Comparison of ENCODE assay signal across 21 cellular contexts in the genomic region with DNA sequence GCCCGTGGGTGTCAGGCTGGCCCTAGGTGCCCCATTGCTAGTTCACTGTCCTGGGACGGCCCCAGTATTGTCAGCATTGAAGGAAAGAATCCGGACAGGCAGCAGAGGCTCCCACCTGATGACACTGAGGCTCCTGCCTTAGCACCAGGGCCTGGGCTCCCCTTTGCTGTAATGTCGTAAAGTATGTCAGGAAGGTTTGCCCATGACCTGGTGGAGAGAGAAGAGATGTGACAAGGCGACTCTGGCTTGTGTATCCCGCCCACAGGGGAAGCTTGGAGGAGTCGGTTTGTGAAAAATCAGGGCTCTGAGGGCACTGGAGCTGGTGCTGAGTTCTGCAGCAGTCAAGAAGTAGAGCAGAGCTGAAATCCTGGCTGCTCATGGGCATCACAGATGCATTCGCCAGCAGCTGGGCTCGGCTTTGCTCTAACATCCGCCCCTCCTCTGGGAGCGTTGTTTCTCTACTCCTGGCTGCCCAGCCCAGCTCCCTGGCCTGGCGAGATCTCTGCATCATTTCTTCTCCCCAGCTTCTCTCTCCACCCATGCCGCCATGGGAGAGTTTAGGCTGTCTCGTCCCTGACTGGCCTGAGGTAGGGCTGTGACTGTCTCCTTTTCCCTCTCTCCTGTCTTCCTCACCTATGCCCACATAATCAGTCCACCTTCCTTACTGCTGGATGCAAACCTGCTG.
A peak's percentile ranks its signal among the peaks of the same experiment; 100 is the strongest.
DNase-seq lines count a peak whose midpoint lies in the region; ATAC-seq and TF ChIP-seq lines count a peak whose summit lies in the region.
"Had no signal": no experiment of that assay in that cellular context is flagged by ENCODE, and none has a peak within 500 bp of the region (broad histone marks: within the 10 kb centered on the region; RNA-seq: fewer than 3 reads in every experiment).

No MANE protein-coding gene starts in this region.

- H3K4me1 ChIP-seq in skeletal muscle satellite cell (ENCODE audit: control insufficient read depth, insufficient read depth, low read length) (peaks cover 68% of the 10 kb centered on the region), psoas muscle (no peaks in the 10 kb centered on the region), prostate gland (replicated peaks) (no peaks in the 10 kb centered on the region)
- H3K4me1 ChIP-seq: A549 had no signal

- 53 to 64% methylated on average over 13 to 14 of the region's 14 CpGs for WGBS in lower leg skin, 2 donors
- WGBS in psoas muscle, 3 donors = 77% methylated on average over 14 of the region's 14 CpGs
- 93% methylated on average over 14 of the region's 14 CpGs for WGBS in prostate gland

- H3K4me2 ChIP-seq in skeletal muscle satellite cell (ENCODE audit: low read length) = peak overlapping the region; percentile 9
- H3K4me2 ChIP-seq: A549, GM23338, KMS-11 had no signal

- H3K4me1 Mint-ChIP-seq in activated CD8-positive, alpha-beta memory T cell treated with anti-CD3 and anti-CD28 coated beads, Interleukin-2, amount 10 ng/mL, durations not matched to agents 7 days and 5 days = peaks cover 28% of the 10 kb centered on the region

- no peaks in the 10 kb centered on the region for H3K27me3 Mint-ChIP-seq in activated CD8-positive, alpha-beta memory T cell treated with anti-CD3 and anti-CD28 coated beads, Interleukin-2, amount 10 ng/mL, durations not matched to agents 7 days and 5 days

- TF ChIP-seq CTCF in RWPE1 (conservative IDR thresholded peaks at IDR 0.05; ENCODE audit: low read depth) = no peak
- TF ChIP-seq CTCF in lower leg skin (IDR thresholded peaks at IDR 0.05) = no peak
- no peak for TF ChIP-seq CTCF in psoas muscle (IDR thresholded peaks at IDR 0.05)
- TF ChIP-seq CTCF in prostate gland (IDR thresholded peaks at IDR 0.05) = no peak

- no peaks in the 10 kb centered on the region for H3K36me3 Mint-ChIP-seq in activated CD8-positive, alpha-beta memory T cell treated with anti-CD3 and anti-CD28 coated beads, Interleukin-2, amount 10 ng/mL, durations not matched to agents 7 days and 5 days

- intact Hi-C loops in lower leg skin (cut with DNase I; ENCODE audit: low total_unique reads) (no loop called here), psoas muscle (cut with DNase I) (no loop called here), prostate gland (cut with DNase I) (loop anchor here (10.0 kb wide), 2 partner anchors 56 to 136 kb away; a partner anchor contains a TSS)

- no peaks in the 10 kb centered on the region for H3K9me3 ChIP-seq in skeletal muscle satellite cell (replicated peaks; ENCODE audit: low read length)
- H3K9me3 ChIP-seq in psoas muscle = no peaks in the 10 kb centered on the region
- H3K9me3 ChIP-seq in prostate gland = no peaks in the 10 kb centered on the region
- H3K9me3 ChIP-seq: A549; BLaER1 treated with 17β-estradiol and CSF1 and Interleukin-3, amounts not matched to agents 10 nM and 100 nM; MG63 had no signal

- CTCF ChIA-PET in activated CD8-positive, alpha-beta memory T cell treated with anti-CD3 and anti-CD28 coated beads, Interleukin-2, amount 10 ng/mL, durations not matched to agents 7 days and 5 days (lab: Charles Lee) = interaction anchor here (0.9 to 4.5 kb wide), 4 partner anchors 8 to 161 kb away, joined by 3 to 23 read pairs (median 4); no protein-coding TSS in a partner anchor
- CTCF ChIA-PET in RWPE1 (lab: Yijun Ruan, JAX) = interaction anchor here (0.6 to 2.0 kb wide), 2 partner anchors 10 to 139 kb away, joined by 4 to 11 read pairs; a partner anchor contains a TSS

- no peak for ATAC-seq in activated CD8-positive, alpha-beta memory T cell treated with anti-CD3 and anti-CD28 coated beads, Interleukin-2, amount 10 ng/mL, durations not matched to agents 7 days and 5 days
- no peak for ATAC-seq in psoas muscle
- ATAC-seq: A549, GM12878, GM23338, Panc1 had no signal

- H3K27ac ChIP-seq in RWPE1 = peak overlapping the region; percentile 11; the same call in 1 of the 2 replicates
- H3K27ac ChIP-seq in psoas muscle = no peak overlapping the region
- H3K27ac ChIP-seq in prostate gland = no peak overlapping the region
- H3K27ac ChIP-seq: A549; BLaER1 treated with 17β-estradiol and CSF1 and Interleukin-3, amounts not matched to agents 10 nM and 100 nM; KMS-11 had no signal

- no peak overlapping the region for H3K27ac Mint-ChIP-seq in activated CD8-positive, alpha-beta memory T cell treated with anti-CD3 and anti-CD28 coated beads, Interleukin-2, amount 10 ng/mL, durations not matched to agents 7 days and 5 days
- H3K27ac Mint-ChIP-seq: GM23338 had no signal

- POLR2A ChIA-PET in RWPE1 (lab: Yijun Ruan, JAX; ENCODE audit: low non-redundant PET) = no interaction called here

- DNase-seq in activated CD8-positive, alpha-beta memory T cell treated with anti-CD3 and anti-CD28 coated beads, Interleukin-2, amount 10 ng/mL, durations not matched to agents 7 days and 5 days = peak; percentile 31
- DNase-seq in activated CD8-positive, alpha-beta memory T cell treated with anti-CD3 and anti-CD28 coated beads, Interleukin-2, amount 50 U/mL, for 48 hours = no peak
- DNase-seq in RWPE1 (ENCODE audit: low spot score) (no peak), lower leg skin (ENCODE audit: low spot score in 2 of 2) (peak; percentile 7 to 60), psoas muscle (no peak), prostate gland (ENCODE audit: low spot score) (no peak)
- DNase-seq in stimulated activated CD4-positive, alpha-beta T cell treated with anti-CD3 and anti-CD28 coated beads, Interleukin-1b, Interleukin-23, amount 100 ng/mL, for 48 hours = no peak
- DNase-seq: GDM1, MG63, NCI-H1092 treated with DMSO at 0.1 percent for 48 hours, NCI-H2081 treated with DMSO at 0.1 percent for 48 hours, NCI-H2227 treated with DMSO at 0.1 percent for 48 hours, NCI-H524, SHP77 had no signal

- H3K36me3 ChIP-seq in skeletal muscle satellite cell (ENCODE audit: insufficient read depth, low read length) (peaks cover 28% of the 10 kb centered on the region), psoas muscle (ENCODE audit: insufficient read depth in 1 of 2, low read depth in 1 of 2) (peaks cover 0 to 12% of the 10 kb centered on the region in 2 donors), prostate gland (no peaks in the 10 kb centered on the region)
- H3K36me3 ChIP-seq: MG63 had no signal

- H3K4me3 Mint-ChIP-seq in activated CD8-positive, alpha-beta memory T cell treated with anti-CD3 and anti-CD28 coated beads, Interleukin-2, amount 10 ng/mL, durations not matched to agents 7 days and 5 days = no peak overlapping the region
- H3K4me3 Mint-ChIP-seq: GM23338 had no signal

- TF ChIP-seq POLR2A in lower leg skin (IDR thresholded peaks at IDR 0.05) (no peak), prostate gland (IDR thresholded peaks at IDR 0.05) (no peak)

- no peaks in the 10 kb centered on the region for H3K9me3 Mint-ChIP-seq in activated CD8-positive, alpha-beta memory T cell treated with anti-CD3 and anti-CD28 coated beads, Interleukin-2, amount 10 ng/mL, durations not matched to agents 7 days and 5 days (ENCODE audit: low read depth)
- H3K9me3 Mint-ChIP-seq: GM23338 had no signal

- H3K9ac ChIP-seq in skeletal muscle satellite cell (ENCODE audit: low read depth, low read length) = peak overlapping the region; percentile 28
- H3K9ac ChIP-seq: KMS-11 had no signal

- H3K27me3 ChIP-seq in skeletal muscle satellite cell (ENCODE audit: control insufficient read depth, insufficient read depth, low read length) (no peaks in the 10 kb centered on the region), psoas muscle (ENCODE audit: insufficient read depth in 3 of 3, low read length in 2 of 3) (no peaks in the 10 kb centered on the region), prostate gland (replicated peaks; ENCODE audit: insufficient read depth) (no peaks in the 10 kb centered on the region)
- H3K27me3 ChIP-seq: MG63 had no signal

- H3K4me3 ChIP-seq in lower leg skin (ENCODE audit: low read depth, poor library complexity, severe bottlenecking) = no peak overlapping the region
- no peak overlapping the region for H3K4me3 ChIP-seq in skeletal muscle satellite cell (ENCODE audit: low read length)
- no peak overlapping the region for H3K4me3 ChIP-seq in psoas muscle
- H3K4me3 ChIP-seq in prostate gland = no peak overlapping the region
- H3K4me3 ChIP-seq: A549; BLaER1 treated with 17β-estradiol and CSF1 and Interleukin-3, amounts not matched to agents 10 nM and 100 nM; GM12878; GM23338; MG63 had no signal

Comparison
In these comparisons a context has a peak if more than half of its experiments do, and no peak if none do; other contexts are left out.
1. DNase-seq: peak in activated CD8-positive, alpha-beta memory T cell treated with anti-CD3 and anti-CD28 coated beads, Interleukin-2, amount 10 ng/mL, durations not matched to agents 7 days and 5 days (single experiment) and lower leg skin (2 of 2); none in activated CD8-positive, alpha-beta memory T cell treated with anti-CD3 and anti-CD28 coated beads, Interleukin-2, amount 50 U/mL, for 48 hours (single experiment), RWPE1 (single experiment), psoas muscle (0 of 2), stimulated activated CD4-positive, alpha-beta T cell treated with anti-CD3 and anti-CD28 coated beads, Interleukin-1b, Interleukin-23, amount 100 ng/mL, for 48 hours (single experiment) and prostate gland (single experiment).